In genomic region chr14:70638416-70638815, GRCh38 we compare ENCODE assay signal across 29 cellular contexts. TPM values are rescaled to one million over a fixed set of nuclear protein-coding genes. Genes with fewer than 3 reads are reported as not detected.
"Had no signal": no experiment of that assay in that cellular context is flagged by ENCODE, and none has a peak within 500 bp of the region (broad histone marks: within the 10 kb centered on the region; RNA-seq: fewer than 3 reads in every experiment).

No MANE protein-coding gene starts in this region.

- H3K9me3 Mint-ChIP-seq: central memory CD8-positive, alpha-beta T cell; T-helper 1 cell treated with Interleukin-12 subunit alpha and Interleukin-12 subunit beta and Interleukin-4 antibody, amounts not matched to agents 30 μg/mL and 1 μg/mL, for 36 hours had no signal

- H3K27ac Mint-ChIP-seq: activated CD4-positive, alpha-beta memory T cell treated with anti-CD3 and anti-CD28 coated beads for 36 hours; activated CD4-positive, alpha-beta T cell treated with anti-CD3 and anti-CD28 coated beads, Interleukin-2, amount 10 ng/mL, durations not matched to agents 7 days and 5 days; activated naive CD4-positive, alpha-beta T cell treated with anti-CD3 and anti-CD28 coated beads, Interleukin-2, amount 50 U/mL, for 72 hours; activated naive CD8-positive, alpha-beta T cell treated with anti-CD3 and anti-CD28 coated beads, Interleukin-2, amount 50 U/mL, for 24 hours; T-helper 1 cell treated with Interleukin-12 subunit alpha and Interleukin-12 subunit beta and Interleukin-4 antibody, amounts not matched to agents 30 μg/mL and 1 μg/mL, for 36 hours had no signal

- H3K27me3 Mint-ChIP-seq: activated CD4-positive, alpha-beta memory T cell treated with anti-CD3 and anti-CD28 coated beads for 36 hours; activated CD4-positive, alpha-beta T cell treated with anti-CD3 and anti-CD28 coated beads, Interleukin-2, amount 10 ng/mL, durations not matched to agents 7 days and 5 days; activated naive CD8-positive, alpha-beta T cell treated with anti-CD3 and anti-CD28 coated beads, Interleukin-2, amount 50 U/mL, for 24 hours; central memory CD8-positive, alpha-beta T cell had no signal

- H3K4me3 Mint-ChIP-seq: activated CD4-positive, alpha-beta memory T cell treated with anti-CD3 and anti-CD28 coated beads for 36 hours; activated CD4-positive, alpha-beta T cell treated with anti-CD3 and anti-CD28 coated beads, Interleukin-2, amount 10 ng/mL, durations not matched to agents 7 days and 5 days; activated naive CD8-positive, alpha-beta T cell treated with anti-CD3 and anti-CD28 coated beads, Interleukin-2, amount 50 U/mL, for 24 hours; activated T-cell treated with anti-CD3 and anti-CD28 coated beads, Interleukin-2, amount 50 U/mL, for 4 hours; central memory CD8-positive, alpha-beta T cell; T-helper 1 cell treated with Interleukin-12 subunit alpha and Interleukin-12 subunit beta and Interleukin-4 antibody, amounts not matched to agents 30 μg/mL and 1 μg/mL, for 36 hours had no signal

- DNase-seq: activated CD4-positive, alpha-beta memory T cell treated with anti-CD3 and anti-CD28 coated beads for 36 hours; activated CD4-positive, alpha-beta T cell treated with anti-CD3 and anti-CD28 coated beads, Interleukin-2, amount 10 ng/mL, durations not matched to agents 7 days and 5 days; activated CD4-positive, CD25-positive, alpha-beta regulatory T cell; activated CD8-positive, alpha-beta memory T cell treated with anti-CD3 and anti-CD28 coated beads for 24 hours; activated effector memory CD4-positive, alpha-beta T cell treated with anti-CD3 and anti-CD28 coated beads, Interleukin-2, amount 50 U/mL, for 16 hours; activated naive CD4-positive, alpha-beta T cell treated with Interleukin-2 at 50 U/mL for 16 hours; activated naive CD8-positive, alpha-beta T cell treated with anti-CD3 and anti-CD28 coated beads, Interleukin-2, amount 50 U/mL, for 24 hours; activated T-cell treated with anti-CD3 and anti-CD28 coated beads, Interleukin-2, amount 50 U/mL, for 4 hours; amniotic stem cell; body of pancreas; Karpas-422; MM.1S; NCI-H1105; NCI-H1436; NCI-H187 treated with DMSO at 0.1 percent for 48 hours; NCI-H2081 treated with DMSO at 0.1 percent for 48 hours; NCI-H446; NCI-H526; Peyer's patch; Right ventricle myocardium superior; SJCRH30; SK-N-SH; T-helper 9 cell had no signal

- FAIRE-seq: TTC549 had no signal

- ATAC-seq: activated naive CD4-positive, alpha-beta T cell treated with anti-CD3 and anti-CD28 coated beads, Interleukin-2, amount 50 U/mL, for 72 hours; activated naive CD8-positive, alpha-beta T cell treated with anti-CD3 and anti-CD28 coated beads, Interleukin-2, amount 50 U/mL, for 24 hours; activated T-cell treated with anti-CD3 and anti-CD28 coated beads, Interleukin-2, amount 50 U/mL, for 4 hours; body of pancreas had no signal

- H3K27ac ChIP-seq: ascending aorta, body of pancreas, Peyer's patch, RWPE1, SJCRH30 had no signal

RNA-seq across cellular contexts. Expression of gene TTC9, which starts 3.3 kb away (rescaled TPM):
- total RNA-seq: ascending aorta had no signal
